In the genomic region with DNA sequence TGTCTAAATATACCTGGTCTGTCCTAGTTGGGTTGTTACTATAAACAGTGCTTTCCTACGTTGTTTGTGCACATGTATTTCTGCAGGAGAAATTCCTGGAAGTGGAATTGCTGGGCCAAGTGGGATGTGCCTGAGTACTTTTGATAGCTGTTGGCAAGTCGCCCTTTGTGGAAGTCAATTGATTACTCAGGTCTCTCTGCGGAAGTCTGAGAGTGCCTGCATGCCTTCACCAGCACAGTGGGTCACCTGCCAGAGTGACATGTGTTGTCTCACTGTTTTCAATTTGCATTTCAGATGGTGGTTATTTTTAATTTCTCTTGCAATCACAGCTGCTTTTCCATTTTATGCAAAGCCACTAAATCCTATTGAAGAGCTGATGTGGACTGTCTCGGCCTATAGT, we compare ENCODE assay signal across 14 cellular contexts. TPM values are rescaled to one million over a fixed set of nuclear protein-coding genes. Genes with fewer than 3 reads are reported as not detected.
DNase-seq lines count a peak whose midpoint lies in the region; TF ChIP-seq lines count a peak whose summit lies in the region.
"Had no signal": no experiment of that assay in that cellular context is flagged by ENCODE, and none has a peak within 500 bp of the region (broad histone marks: within the 10 kb centered on the region; RNA-seq: fewer than 3 reads in every experiment).

No MANE protein-coding gene starts in this region.

- H3K9me3 ChIP-seq in neural progenitor cell (ENCODE audit: low read depth) (no peaks in the 10 kb centered on the region), tibial artery (no peaks in the 10 kb centered on the region)
- H3K9me3 ChIP-seq: thoracic aorta had no signal

- H3K79me2 ChIP-seq in neural progenitor cell (ENCODE audit: low read depth) = peaks cover 38% of the 10 kb centered on the region

- H3K4me1 ChIP-seq in neural progenitor cell (peaks cover 4% of the 10 kb centered on the region), tibial artery (peaks cover 0 to 20% (median 11%) of the 10 kb centered on the region in 4 donors)

- no peaks in the 10 kb centered on the region for H3K27me3 Mint-ChIP-seq in neural progenitor cell (ENCODE audit: insufficient read depth, low read depth)

- H2AFZ ChIP-seq in neural progenitor cell (replicated peaks) = no peak overlapping the region

- no peak overlapping the region for H3K9ac ChIP-seq in neural progenitor cell

- H3K4me3 ChIP-seq in neural progenitor cell (no peak overlapping the region), tibial artery (no peak overlapping the region)
- H3K4me3 ChIP-seq: lung, thoracic aorta had no signal

- no peak for TF ChIP-seq CTCF in neural progenitor cell (IDR thresholded peaks at IDR 0.05)
- no peak for TF ChIP-seq CTCF in tibial artery (IDR thresholded peaks at IDR 0.05)

- intact Hi-C loops in tibial artery (cut with DNase I; ENCODE audit: low total_unique reads) = no loop called here

- H3F3A ChIP-seq in neural progenitor cell (ENCODE audit: low read depth) = peaks cover 7% of the 10 kb centered on the region

- H3K27ac ChIP-seq in neural progenitor cell = no peak overlapping the region
- H3K27ac ChIP-seq in tibial artery = no peak overlapping the region
- H3K27ac ChIP-seq: thoracic aorta had no signal

- peaks cover 5% of the 10 kb centered on the region for H3K36me3 Mint-ChIP-seq in neural progenitor cell

- H3K4me2 ChIP-seq in neural progenitor cell = no peak overlapping the region

- H3K27ac Mint-ChIP-seq in neural progenitor cell = no peak overlapping the region

- no peaks in the 10 kb centered on the region for H3K36me3 ChIP-seq in neural progenitor cell
- H3K36me3 ChIP-seq in tibial artery = no peaks in the 10 kb centered on the region
- H3K36me3 ChIP-seq: thoracic aorta had no signal

- peak overlapping the region; percentile 89 for H3K4me3 Mint-ChIP-seq in neural progenitor cell

- DNase-seq in NCI-H2029 (lab: John Stamatoyannopoulos, UW) = peak; percentile 34
- no peak for DNase-seq in NCI-H2029 treated with DMSO at 0.1 percent for 48 hours (lab: John Stamatoyannopoulos, UW)
- peak; percentile 17 to 28 for DNase-seq in NCI-H526 (lab: John Stamatoyannopoulos, UW)
- DNase-seq in dermis microvascular lymphatic vessel endothelial cell (ENCODE audit: low read depth in 2 of 2) = peak; percentile 96 to 97
- DNase-seq in neural progenitor cell (ENCODE audit: low spot score) = no peak
- DNase-seq in tibial artery = no peak
- no peak for DNase-seq in NK-92 treated with Interleukin-12 subunit alpha and Interleukin-12 subunit beta, amount 100 ng/mL, for 24 hours (lab: John Stamatoyannopoulos, UW)
- no peak for DNase-seq in NCI-H187 (lab: John Stamatoyannopoulos, UW)
- DNase-seq: activated CD4-positive, alpha-beta T cell treated with anti-CD3 and anti-CD28 coated beads, Interleukin-2, amount 50 U/mL, for 1 hour; amygdala; effector CD4-positive, alpha-beta T cell; NCI-H774 had no signal

- H3K4me1 Mint-ChIP-seq in neural progenitor cell = peaks cover 21% of the 10 kb centered on the region

- no peaks in the 10 kb centered on the region for H3K9me3 Mint-ChIP-seq in neural progenitor cell

- H3K27me3 ChIP-seq in neural progenitor cell = no peaks in the 10 kb centered on the region
- no peaks in the 10 kb centered on the region for H3K27me3 ChIP-seq in tibial artery

- H4K20me1 ChIP-seq in neural progenitor cell (ENCODE audit: low read depth) = peaks cover 18% of the 10 kb centered on the region

RNA-seq across cellular contexts. Expression of a gene that starts 2.3 kb away (rescaled TPM):
- total RNA-seq in dermis microvascular lymphatic vessel endothelial cell (47.5 and 59.7 TPM in 2 replicates), neural progenitor cell (ENCODE audit: low replicate concordance) (12.7 and 53.7 TPM in 2 replicates)

RNA-seq across cellular contexts. Expression of a gene that starts 14.3 kb away (rescaled TPM):
- total RNA-seq in dermis microvascular lymphatic vessel endothelial cell (336 and 456 TPM in 2 replicates), neural progenitor cell (ENCODE audit: low replicate concordance) (29.9 and 101 TPM in 2 replicates)

RNA-seq across cellular contexts. Expression of a gene that starts 21.2 kb away (rescaled TPM):
- total RNA-seq in dermis microvascular lymphatic vessel endothelial cell (0.13 and 0.25 TPM in 2 replicates), neural progenitor cell (ENCODE audit: low replicate concordance) (0.71 TPM in 1 of 2 replicates, not detected in the other)

RNA-seq across cellular contexts. Expression of a gene that starts 26.8 kb away (rescaled TPM):
- total RNA-seq in dermis microvascular lymphatic vessel endothelial cell (not detected in 2 replicates), neural progenitor cell (ENCODE audit: low replicate concordance) (not detected in 2 replicates)
- total RNA-seq: lung had no signal

RNA-seq across cellular contexts. Expression of a gene that starts 41.1 kb away (rescaled TPM):
- 9.1 and 13.0 TPM in 2 replicates for total RNA-seq in dermis microvascular lymphatic vessel endothelial cell
- 11.1 and 30.1 TPM in 2 replicates for total RNA-seq in neural progenitor cell (ENCODE audit: low replicate concordance)

Comparison
In these comparisons a context has a peak if more than half of its experiments do, and no peak if none do; other contexts are left out.
1. DNase-seq: peak in NCI-H2029 (single experiment), NCI-H526 (2 of 2) and dermis microvascular lymphatic vessel endothelial cell (2 of 2); none in NCI-H2029 treated with DMSO at 0.1 percent for 48 hours (single experiment), neural progenitor cell (single experiment), tibial artery (0 of 2), NK-92 treated with Interleukin-12 subunit alpha and Interleukin-12 subunit beta, amount 100 ng/mL, for 24 hours (single experiment) and NCI-H187 (0 of 2).